In genomic region chr9:123960366-123960765, GRCh38 we compare ENCODE assay signal across 18 cellular contexts. TPM values are rescaled to one million over a fixed set of nuclear protein-coding genes. Genes with fewer than 3 reads are reported as not detected.
DNase-seq lines count a peak whose midpoint lies in the region; ATAC-seq, FAIRE-seq and TF ChIP-seq lines count a peak whose summit lies in the region.
"Had no signal": no experiment of that assay in that cellular context is flagged by ENCODE, and none has a peak within 500 bp of the region (broad histone marks: within the 10 kb centered on the region; RNA-seq: fewer than 3 reads in every experiment).

No MANE protein-coding gene starts in this region.

- peak in 1 of 2 experiments; percentile 14; a peak in 1 of 5 replicates for TF ChIP-seq RAD21 in A549 (conservative IDR thresholded peaks at IDR 0.05 in 1 of 2, IDR thresholded peaks at IDR 0.05 in 1 of 2)

- TF ChIP-seq CTCF in A549 (IDR thresholded peaks at IDR 0.05) (0 out of 3 replicates have a peak, but pooled peaks have one; percentile 11), GM12865 (IDR thresholded peaks at IDR 0.05; ENCODE audit: insufficient read depth, low read depth, low read length, missing control alignments) (peak; percentile 57), MM.1S (IDR thresholded peaks at IDR 0.05; ENCODE audit: low read length) (peak; percentile 35)

- no peak for FAIRE-seq in A549 (lab: Jason Lieb, UNC)

- H3K4me1 ChIP-seq in A549 (peaks cover 7% of the 10 kb centered on the region; the same call in 1 of the 3 replicates), MM.1S (ENCODE audit: low read length) (no peaks in the 10 kb centered on the region)
- H3K4me1 ChIP-seq: breast epithelium had no signal

- no peaks in the 10 kb centered on the region for H3F3A ChIP-seq in MM.1S (ENCODE audit: insufficient read depth, low read length)

- no peaks in the 10 kb centered on the region for H3K27me3 ChIP-seq in MM.1S (replicated peaks; ENCODE audit: insufficient read depth, low read length)

- no peak for TF ChIP-seq POLR2A in A549 (IDR thresholded peaks at IDR 0.05; ENCODE audit: low read length)

- no peak overlapping the region for H3K9ac ChIP-seq in MM.1S (ENCODE audit: low read length)

- no peaks in the 10 kb centered on the region for H4K20me1 ChIP-seq in MM.1S (ENCODE audit: insufficient read depth, low read length)

- H3K9me3 ChIP-seq in A549, result no peaks in the 10 kb centered on the region; the same call in 2 of the 3 replicates
- no peaks in the 10 kb centered on the region for H3K9me3 ChIP-seq in MM.1S (replicated peaks; ENCODE audit: insufficient read depth, low read length)
- H3K9me3 ChIP-seq: breast epithelium had no signal

- H3K4me2 ChIP-seq in A549, result no peak overlapping the region
- no peak overlapping the region for H3K4me2 ChIP-seq in MM.1S (ENCODE audit: low read depth, low read length)

- no peaks in the 10 kb centered on the region for H3K79me2 ChIP-seq in MM.1S (ENCODE audit: low read length)

- no peaks in the 10 kb centered on the region for H3K9me2 ChIP-seq in MM.1S (replicated peaks; ENCODE audit: insufficient read depth, low read length)

- CTCF ChIA-PET in A549 (lab: Yijun Ruan, JAX), result interaction anchor here (1.2 to 2.8 kb wide), 2 partner anchors 27 to 80 kb away, joined by 4 to 11 read pairs; no protein-coding TSS in a partner anchor

- POLR2A ChIA-PET in A549 (lab: Yijun Ruan, JAX), result no interaction called here

- no peak overlapping the region for H3K4me3 ChIP-seq in A549
- no peak overlapping the region for H3K4me3 ChIP-seq in GM12865 (ENCODE audit: low read depth, low read length)
- no peak overlapping the region for H3K4me3 ChIP-seq in MM.1S (ENCODE audit: low read length)
- H3K4me3 ChIP-seq: breast epithelium had no signal

- H2AFZ ChIP-seq in MM.1S (ENCODE audit: low read length), result no peak overlapping the region

- ATAC-seq in A549, result no peak; a peak in 1 of 6 replicates
- ATAC-seq in GM18868 (IDR thresholded peaks at IDR 0.05; ENCODE audit: unreplicated experiment), result no peak
- no peak for ATAC-seq in HG02884 (IDR thresholded peaks at IDR 0.05; ENCODE audit: unreplicated experiment)
- ATAC-seq: left lobe of liver, sciatic nerve had no signal

- DNase-seq in A549 (ENCODE audit: low read depth in 1 of 2, low spot score in 1 of 2), result no peak
- peak; percentile 65 for DNase-seq in GM12865 (ENCODE audit: low read depth)
- no peak for DNase-seq in MM.1S
- DNase-seq in cerebellar cortex (ENCODE audit: low spot score), result peak; percentile 8
- DNase-seq in NOMO-1 treated with dmso at 0.1 percent for 144 hours (lab: John Stamatoyannopoulos, UW; ENCODE audit: unreplicated experiment), result no peak
- no peak for DNase-seq in SKM-1 treated with dmso at 0.1 percent for 144 hours (lab: John Stamatoyannopoulos, UW; ENCODE audit: unreplicated experiment)
- DNase-seq: activated CD4-positive, alpha-beta memory T cell treated with anti-CD3 and anti-CD28 coated beads, Interleukin-2, amount 10 ng/mL, durations not matched to agents 7 days and 5 days; activated naive CD8-positive, alpha-beta T cell treated with anti-CD3 and anti-CD28 coated beads, Interleukin-2, amount 10 ng/mL, durations not matched to agents 7 days and 5 days; Calu3; NCI-H1436 treated with DMSO at 0.1 percent for 48 hours; NCI-H226; nucleus accumbens; stimulated activated CD4-positive, alpha-beta T cell treated with anti-CD3 and anti-CD28 coated beads, Interleukin-1b, Interleukin-23, amount 100 ng/mL, for 48 hours had no signal

- H3K27ac ChIP-seq in A549 (no peak overlapping the region), MM.1S (ENCODE audit: low read length) (no peak overlapping the region)
- H3K27ac ChIP-seq: breast epithelium had no signal

- no peak for TF ChIP-seq EP300 in A549 (IDR thresholded peaks at IDR 0.05)

- WGBS in A549 (ENCODE audit: missing lambda C conversion rate), result 75% methylated on average over 5 of the region's 5 CpGs

- no peaks in the 10 kb centered on the region for H3K36me3 ChIP-seq in MM.1S (replicated peaks; ENCODE audit: insufficient read depth, low read length)
- H3K36me3 ChIP-seq: breast epithelium had no signal

TF ChIP-seq in A549, 52 proteins besides CTCF, POLR2A, EP300 and RAD21:
- TF ChIP-seq SMC3 (IDR thresholded peaks at IDR 0.05) (no peak), FOSB (CRISPR knock-in tag; IDR thresholded peaks at IDR 0.05) (no peak), POLR2AphosphoS2 (conservative IDR thresholded peaks at IDR 0.05; ENCODE audit: low read length) (no peak), TP53 (CRISPR knock-in tag; IDR thresholded peaks at IDR 0.05) (no peak), CBX8 (IDR thresholded peaks at IDR 0.05) (no peak), TFCP2L1 (CRISPR knock-in tag; IDR thresholded peaks at IDR 0.05) (no peak), BCL3 (IDR thresholded peaks at IDR 0.05) (no peak), PBX3 (IDR thresholded peaks at IDR 0.05) (no peak), FOXS1 (CRISPR knock-in tag; IDR thresholded peaks at IDR 0.05) (no peak), ELK1 (IDR thresholded peaks at IDR 0.05; ENCODE audit: low read depth, low read length) (no peak), RCOR1 (IDR thresholded peaks at IDR 0.05; ENCODE audit: low read depth, low read length) (no peak), ZSCAN20 (CRISPR knock-in tag; IDR thresholded peaks at IDR 0.05) (no peak), ZFP36 (IDR thresholded peaks at IDR 0.05; ENCODE audit: borderline replicate concordance, partially characterized antibody) (no peak), EHF (CRISPR knock-in tag; IDR thresholded peaks at IDR 0.05) (no peak), NR3C1 (IDR thresholded peaks at IDR 0.05) (no peak), PHF8 (IDR thresholded peaks at IDR 0.05; ENCODE audit: borderline replicate concordance, low read depth) (no peak), RNF2 (IDR thresholded peaks at IDR 0.05; ENCODE audit: borderline replicate concordance, low read depth) (no peak)
TF ChIP-seq in A549: peak in this region for 0.

RNA-seq across cellular contexts. Expression of gene DENND1A, which starts 30.4 kb away (rescaled TPM):
- polyA plus RNA-seq in A549 (2011; rRNA removed) (21.9 and 22.1 TPM in 2 replicates), A549 (2017; fragmentation: RNase III; extraction: RNeasy Plus Mini Kit Qiagen cat#74134 plus additional on column Dnase treatment) (14.9 to 15.6 TPM (median 15.1 TPM) in 3 replicates)
- 13.7 and 17.2 TPM in 2 replicates for polyA plus RNA-seq in A549 (2012; cell fraction: cytosol; rRNA removed)
- 16.6 and 21.5 TPM in 2 replicates for polyA plus RNA-seq in A549 (2012; cell fraction: nucleus; rRNA removed)
- polyA minus RNA-seq in A549 (2011; rRNA and poly(A)+ RNA removed), result 66.5 and 71.0 TPM in 2 replicates

RNA-seq across cellular contexts. Expression of gene LHX2, which starts 51.2 kb away (rescaled TPM):
- polyA plus RNA-seq in A549 (2011; rRNA removed) (2.4 and 2.9 TPM in 2 replicates), A549 (2017; fragmentation: RNase III; extraction: RNeasy Plus Mini Kit Qiagen cat#74134 plus additional on column Dnase treatment) (4.1 to 4.6 TPM (median 4.4 TPM) in 3 replicates)
- 8.7 and 11.5 TPM in 2 replicates for polyA plus RNA-seq in A549 (2012; cell fraction: cytosol; rRNA removed)
- 11.0 and 12.4 TPM in 2 replicates for polyA plus RNA-seq in A549 (2012; cell fraction: nucleus; rRNA removed)
- 2.0 and 4.1 TPM in 2 replicates for polyA minus RNA-seq in A549 (2011; rRNA and poly(A)+ RNA removed)

Comparison
In these comparisons a context has a peak if more than half of its experiments do, and no peak if none do; other contexts are left out.
1. DNase-seq: peak in GM12865 (single experiment) and cerebellar cortex (single experiment); none in A549 (0 of 2), MM.1S (single experiment), NOMO-1 treated with dmso at 0.1 percent for 144 hours (single experiment) and SKM-1 treated with dmso at 0.1 percent for 144 hours (single experiment).
2. Peak in every context shown above with its lines, with median percentiles within 50 percentile points of each other: CTCF ChIP-seq.